In genomic region chr17:41547921-41548843, GRCh38 we compare ENCODE assay signal across 9 cellular contexts. TPM values are rescaled to one million over a fixed set of nuclear protein-coding genes. Genes with fewer than 3 reads are reported as not detected.
DNase-seq lines count a peak whose midpoint lies in the region; ATAC-seq and TF ChIP-seq lines count a peak whose summit lies in the region.
"Had no signal": no experiment of that assay in that cellular context is flagged by ENCODE, and none has a peak within 500 bp of the region (broad histone marks: within the 10 kb centered on the region; RNA-seq: fewer than 3 reads in every experiment).

No MANE protein-coding gene starts in this region.

- POLR2A ChIA-PET in PC-3 (lab: Charles Lee; ENCODE audit: unreplicated experiment) = interaction anchor here (0.6 to 2.1 kb wide), 4 partner anchors 20 to 1620 kb away, joined by 4 to 23 read pairs (median 12); partner anchors contain the start of gene KRT19

- intact Hi-C loops in PC-3 (cut with micrococcal nuclease) (loop anchor here (1.0 to 10.0 kb wide), 5 partner anchors 18 to 743 kb away; no protein-coding TSS in a partner anchor), left ventricle myocardium superior (cut with micrococcal nuclease) (loop anchor here (10.0 kb wide), 1 partner anchor 97 kb away; no protein-coding TSS in a partner anchor)

- peak overlapping the region; percentile 50 for H3K4me3 ChIP-seq in PC-3 (ENCODE audit: low read length)
- H3K4me3 ChIP-seq in skeletal muscle tissue (ENCODE audit: low read length in 3 of 3) = peak overlapping the region in 2 of 3 donors; percentile 39 to 52

- DNase-seq in PC-3 (peak; percentile 95), left ventricle myocardium superior (peak; percentile 51), SHP77 treated with DMSO at 0.1 percent for 48 hours (lab: John Stamatoyannopoulos, UW) (no peak)

- H3F3A ChIP-seq in PC-3 (ENCODE audit: low read length, unreplicated experiment) = no peaks in the 10 kb centered on the region

- no peaks in the 10 kb centered on the region for H3K9me2 ChIP-seq in PC-3 (replicated peaks; ENCODE audit: low read length)

- CTCF ChIA-PET in PC-3 (lab: Charles Lee) = interaction anchor here (0.5 to 2.7 kb wide), 23 partner anchors 12 to 744 kb away, joined by 3 to 38 read pairs (median 5); partner anchors contain the start of genes EIF1, KRT15 and KRT19

- H4K20me1 ChIP-seq in PC-3 (ENCODE audit: low read length) = no peaks in the 10 kb centered on the region

- peak; percentile 29 for ATAC-seq in GM19452 (IDR thresholded peaks at IDR 0.05; ENCODE audit: unreplicated experiment)
- ATAC-seq in PC-3 = peak; percentile 79
- peak; percentile 38 for ATAC-seq in left ventricle myocardium superior
- no peak for ATAC-seq in GM21723 (IDR thresholded peaks at IDR 0.05; ENCODE audit: unreplicated experiment)
- ATAC-seq in HG03139 (IDR thresholded peaks at IDR 0.05; ENCODE audit: unreplicated experiment) = no peak

- no peaks in the 10 kb centered on the region for H3K36me3 ChIP-seq in PC-3 (ENCODE audit: low read depth, low read length)
- H3K36me3 ChIP-seq in skeletal muscle tissue (ENCODE audit: control insufficient read depth in 3 of 3, insufficient read depth in 3 of 3, low read length in 3 of 3) = no peaks in the 10 kb centered on the region

- BruUV-seq in PC-3 (replicated peaks; lab: Mats Ljungman, UMichigan) = TSS peak; percentile 91

- H3K27me3 Mint-ChIP-seq in activated naive CD8-positive, alpha-beta T cell = peaks cover 4% of the 10 kb centered on the region

- peak overlapping the region; percentile 91 for H3K9ac ChIP-seq in PC-3 (ENCODE audit: low read length)
- peak overlapping the region in 1 of 3 donors; percentile 8 for H3K9ac ChIP-seq in skeletal muscle tissue (ENCODE audit: low read depth in 1 of 3, low read length in 3 of 3)

- H3K36me3 Mint-ChIP-seq in activated naive CD8-positive, alpha-beta T cell = peaks cover 2% of the 10 kb centered on the region

- peak overlapping the region; percentile 66 for H3K4me2 ChIP-seq in PC-3 (ENCODE audit: low read length)

- H3K27ac ChIP-seq in PC-3 (ENCODE audit: low read length) (peak overlapping the region; percentile 98), skeletal muscle tissue (ENCODE audit: low read depth, low read length) (no peak overlapping the region)

- TF ChIP-seq CTCF in PC-3 (conservative IDR thresholded peaks at IDR 0.05; ENCODE audit: low read depth, low read length) = no peak

- H2AFZ ChIP-seq in PC-3 (ENCODE audit: low read length) = peak overlapping the region; percentile 49

- no peaks in the 10 kb centered on the region for H3K79me2 ChIP-seq in PC-3 (ENCODE audit: low read length)

- H3K27ac Mint-ChIP-seq in activated naive CD8-positive, alpha-beta T cell = peak overlapping the region; percentile 55
- H3K27ac Mint-ChIP-seq: activated B cell treated with CpG ODN at 0.5 μM for 24 hours had no signal

- H3K9me3 Mint-ChIP-seq in activated naive CD8-positive, alpha-beta T cell (ENCODE audit: low read depth) = no peaks in the 10 kb centered on the region

- no peaks in the 10 kb centered on the region for H3K27me3 ChIP-seq in PC-3 (ENCODE audit: low read length)
- peaks cover 0 to 21% (median 5%) of the 10 kb centered on the region in 3 donors for H3K27me3 ChIP-seq in skeletal muscle tissue (ENCODE audit: control insufficient read depth in 3 of 3, insufficient read depth in 3 of 3, low read length in 3 of 3)

- H3K9me3 ChIP-seq in PC-3 (ENCODE audit: low read length) (no peaks in the 10 kb centered on the region), skeletal muscle tissue (ENCODE audit: control insufficient read depth in 3 of 3, low read length in 3 of 3) (peaks cover 0 to 4% (median 2%) of the 10 kb centered on the region in 3 donors)

- H3K4me1 ChIP-seq in PC-3 (ENCODE audit: insufficient read depth, low read length) = peaks cover 50% of the 10 kb centered on the region
- peaks cover 8 to 18% (median 14%) of the 10 kb centered on the region in 3 donors for H3K4me1 ChIP-seq in skeletal muscle tissue (ENCODE audit: control insufficient read depth in 3 of 3, insufficient read depth in 3 of 3, low read length in 3 of 3)

- H3K4me1 Mint-ChIP-seq in activated naive CD8-positive, alpha-beta T cell (ENCODE audit: low read depth) = peaks cover 19% of the 10 kb centered on the region

- H3K4me3 Mint-ChIP-seq in activated naive CD8-positive, alpha-beta T cell = peak overlapping the region; percentile 56

RNA-seq across cellular contexts. Expression of gene KRT19, which starts 20.1 kb away (rescaled TPM):
- total RNA-seq in PC-3 (2014; rRNA removed) = 2,299 and 2,451 TPM in 2 replicates
- 6.8 TPM for total RNA-seq in left ventricle myocardium superior
- total RNA-seq in skeletal muscle tissue = not detected
- total RNA-seq: activated B cell treated with CpG ODN at 0.5 μM for 24 hours had no signal

RNA-seq across cellular contexts. Expression of gene KRT9, which starts 23.7 kb away (rescaled TPM):
- total RNA-seq in PC-3 (2014; rRNA removed) = 1.0 TPM in 1 of 2 replicates, not detected in the other
- not detected for total RNA-seq in left ventricle myocardium superior
- total RNA-seq in skeletal muscle tissue = not detected
- total RNA-seq: activated B cell treated with CpG ODN at 0.5 μM for 24 hours had no signal

RNA-seq across cellular contexts. Expression of gene KRT15, which starts 29.5 kb away (rescaled TPM):
- total RNA-seq in PC-3 (2014; rRNA removed) (121 and 144 TPM in 2 replicates), left ventricle myocardium superior (0.32 TPM), skeletal muscle tissue (not detected)
- total RNA-seq: activated B cell treated with CpG ODN at 0.5 μM for 24 hours had no signal

RNA-seq across cellular contexts. Expression of gene KRT14, which starts 38.5 kb away (rescaled TPM):
- total RNA-seq in PC-3 (2014; rRNA removed) = 0.15 TPM in 1 of 2 replicates, not detected in the other
- not detected for total RNA-seq in left ventricle myocardium superior
- total RNA-seq in skeletal muscle tissue = 1.0 TPM
- total RNA-seq: activated B cell treated with CpG ODN at 0.5 μM for 24 hours had no signal

RNA-seq across cellular contexts. Expression of gene KRT13, which starts 42.8 kb away (rescaled TPM):
- total RNA-seq in PC-3 (2014; rRNA removed) (1.4 TPM in 2 replicates), left ventricle myocardium superior (not detected), skeletal muscle tissue (not detected)
- total RNA-seq: activated B cell treated with CpG ODN at 0.5 μM for 24 hours had no signal

Comparison
In these comparisons a context has a peak if more than half of its experiments do, and no peak if none do; other contexts are left out.
1. ATAC-seq: peak in GM19452 (single experiment), PC-3 (single experiment) and left ventricle myocardium superior (single experiment); none in GM21723 (single experiment) and HG03139 (single experiment).
2. RNA of gene KRT19, which starts 20.1 kb away (total RNA-seq): 2,299 to 2,451 TPM in PC-3; 6.8 TPM in left ventricle myocardium superior (single experiment) and not detected in skeletal muscle tissue (single experiment); every median in the first group is over 100 times any median in the second.
3. RNA of gene KRT15, which starts 29.5 kb away (total RNA-seq): 121 to 144 TPM in PC-3; 0.32 TPM in left ventricle myocardium superior (single experiment) and not detected in skeletal muscle tissue (single experiment); every median in the first group is over 10 times any median in the second.